11 cellular contexts compared by ENCODE assay signal in genomic region chr12:84842406-84843013, GRCh38.
A peak's percentile ranks its signal among the peaks of the same experiment; 100 is the strongest.
DNase-seq lines count a peak whose midpoint lies in the region; ATAC-seq and TF ChIP-seq lines count a peak whose summit lies in the region.
"Had no signal": no experiment of that assay in that cellular context is flagged by ENCODE, and none has a peak within 500 bp of the region (broad histone marks: within the 10 kb centered on the region; RNA-seq: fewer than 3 reads in every experiment).

No MANE protein-coding gene starts in this region.

- no peak overlapping the region for H3K4me3 Mint-ChIP-seq in T-helper 2 cell treated with Interferon-gamma antibody and Interleukin-4, amounts not matched to agents 5 μg/mL and 100 μg/mL, for 36 hours
- H3K4me3 Mint-ChIP-seq: CD8-positive, alpha-beta memory T cell; central memory CD8-positive, alpha-beta T cell; stimulated activated naive CD8-positive, alpha-beta T cell treated with anti-CD3 and anti-CD28 coated beads, Interleukin-15, Interleukin-2, amounts not matched to agents 100 ng/mL and 50 ng/mL, for 24 hours had no signal

- H3K9me3 ChIP-seq in HCT116 (ENCODE audit: control insufficient read depth in 1 of 2, insufficient read depth in 1 of 2, low read depth in 1 of 2, low read length in 2 of 2), result no peaks in the 10 kb centered on the region
- H3K9me3 ChIP-seq in MM.1S (replicated peaks; ENCODE audit: insufficient read depth, low read length), result no peaks in the 10 kb centered on the region
- no peaks in the 10 kb centered on the region for H3K9me3 ChIP-seq in SK-N-MC (ENCODE audit: low read depth, low read length)
- no peaks in the 10 kb centered on the region for H3K9me3 ChIP-seq in suprapubic skin

- no peaks in the 10 kb centered on the region for H3K9me3 Mint-ChIP-seq in T-helper 2 cell treated with Interferon-gamma antibody and Interleukin-4, amounts not matched to agents 5 μg/mL and 100 μg/mL, for 36 hours
- H3K9me3 Mint-ChIP-seq: CD8-positive, alpha-beta memory T cell; central memory CD8-positive, alpha-beta T cell; stimulated activated naive CD8-positive, alpha-beta T cell treated with anti-CD3 and anti-CD28 coated beads, Interleukin-15, Interleukin-2, amounts not matched to agents 100 ng/mL and 50 ng/mL, for 24 hours had no signal

- DNase-seq in NCI-H2196 (lab: John Stamatoyannopoulos, UW; ENCODE audit: unreplicated experiment) (peak; percentile 12), NCI-H2196 treated with DMSO at 0.1 percent for 48 hours (lab: John Stamatoyannopoulos, UW; ENCODE audit: unreplicated experiment) (no peak), HCT116 (ENCODE audit: low read depth, low spot score) (peak; percentile 28), MM.1S (peak; percentile 53), SK-N-MC (ENCODE audit: low read depth, low spot score) (peak; percentile 48), foreskin fibroblast (peak; percentile 26 to 74), suprapubic skin (ENCODE audit: low spot score in 2 of 2) (no peak)
- no peak for DNase-seq in T-helper 2 cell treated with Interferon-gamma antibody and Interleukin-4, amounts not matched to agents 5 μg/mL and 100 μg/mL, for 36 hours (ENCODE audit: low spot score)

- H3K36me3 Mint-ChIP-seq in T-helper 2 cell treated with Interferon-gamma antibody and Interleukin-4, amounts not matched to agents 5 μg/mL and 100 μg/mL, for 36 hours (ENCODE audit: low read depth), result no peaks in the 10 kb centered on the region
- H3K36me3 Mint-ChIP-seq: CD8-positive, alpha-beta memory T cell had no signal

- H4K20me1 ChIP-seq in HCT116 (ENCODE audit: insufficient read depth) (no peaks in the 10 kb centered on the region), MM.1S (ENCODE audit: insufficient read depth, low read length) (no peaks in the 10 kb centered on the region)

- H3F3A ChIP-seq in MM.1S (ENCODE audit: insufficient read depth, low read length), result no peaks in the 10 kb centered on the region

- H3K4me3 ChIP-seq in HCT116 (replicated peaks in 1 of 2; ENCODE audit: low read depth in 1 of 2, low read length in 2 of 2), result no peak overlapping the region
- H3K4me3 ChIP-seq in MM.1S (ENCODE audit: low read length), result no peak overlapping the region
- H3K4me3 ChIP-seq in SK-N-MC, result no peak overlapping the region
- H3K4me3 ChIP-seq in foreskin fibroblast (ENCODE audit: low read depth in 1 of 2, low read length in 2 of 2), result no peak overlapping the region
- H3K4me3 ChIP-seq in suprapubic skin, result no peak overlapping the region

- BruUV-seq in HCT116 (replicated peaks; lab: Mats Ljungman, UMichigan), result no TSS peak

- no peak overlapping the region for H3K9ac ChIP-seq in HCT116 (ENCODE audit: low read length)
- H3K9ac ChIP-seq in MM.1S (ENCODE audit: low read length), result no peak overlapping the region
- H3K9ac ChIP-seq in SK-N-MC (ENCODE audit: insufficient read length), result no peak overlapping the region

- peak; percentile 75 for TF ChIP-seq RAD21 in HCT116 (IDR thresholded peaks at IDR 0.05; ENCODE audit: low read depth)

- ATAC-seq in HCT116, result no peak

- peaks cover 10% of the 10 kb centered on the region for H3K4me1 Mint-ChIP-seq in T-helper 2 cell treated with Interferon-gamma antibody and Interleukin-4, amounts not matched to agents 5 μg/mL and 100 μg/mL, for 36 hours (ENCODE audit: low read depth)
- H3K4me1 Mint-ChIP-seq: central memory CD8-positive, alpha-beta T cell had no signal

- no peak overlapping the region for H3K27ac Mint-ChIP-seq in T-helper 2 cell treated with Interferon-gamma antibody and Interleukin-4, amounts not matched to agents 5 μg/mL and 100 μg/mL, for 36 hours
- H3K27ac Mint-ChIP-seq: stimulated activated naive CD8-positive, alpha-beta T cell treated with anti-CD3 and anti-CD28 coated beads, Interleukin-15, Interleukin-2, amounts not matched to agents 100 ng/mL and 50 ng/mL, for 24 hours had no signal

- H3K9me2 ChIP-seq in HCT116 (ENCODE audit: insufficient read depth) (no peaks in the 10 kb centered on the region), MM.1S (replicated peaks; ENCODE audit: insufficient read depth, low read length) (no peaks in the 10 kb centered on the region)

- RAD21 ChIA-PET in HCT116 (lab: Charles Lee; ENCODE audit: low non-redundant PET in 1 of 2, low total read pairs in 2 of 2, uncharacterized antibody in 2 of 2, unreplicated experiment in 2 of 2), result interaction anchor here in 1 of 2 experiments (0.6 to 1.1 kb wide), 3 partner anchors 169 to 635 kb away, joined by 3 read pairs; no protein-coding TSS in a partner anchor

- H3K27ac ChIP-seq in HCT116 (ENCODE audit: low read depth, low read length) (no peak overlapping the region), MM.1S (ENCODE audit: low read length) (no peak overlapping the region), SK-N-MC (no peak overlapping the region), suprapubic skin (no peak overlapping the region)

- no peaks in the 10 kb centered on the region for H3K79me2 ChIP-seq in HCT116 (ENCODE audit: insufficient read depth, low read length)
- no peaks in the 10 kb centered on the region for H3K79me2 ChIP-seq in MM.1S (ENCODE audit: low read length)

- no peaks in the 10 kb centered on the region for H3K27me3 ChIP-seq in HCT116 (ENCODE audit: insufficient read depth, low read length)
- no peaks in the 10 kb centered on the region for H3K27me3 ChIP-seq in MM.1S (replicated peaks; ENCODE audit: insufficient read depth, low read length)
- no peaks in the 10 kb centered on the region for H3K27me3 ChIP-seq in suprapubic skin

- CTCF ChIA-PET in HCT116 (lab: Charles Lee), result interaction anchor here (0.5 to 2.8 kb wide), 8 partner anchors 10 to 1015 kb away, joined by 3 to 11 read pairs (median 4); no protein-coding TSS in a partner anchor

- intact Hi-C loops in HCT116 (cut with micrococcal nuclease), result loop anchor here (10.0 kb wide), 2 partner anchors 338 to 1008 kb away; no protein-coding TSS in a partner anchor

- peak overlapping the region; percentile 21 for H2AFZ ChIP-seq in HCT116 (ENCODE audit: low read depth, low read length, poor library complexity, severe bottlenecking)
- H2AFZ ChIP-seq in MM.1S (ENCODE audit: low read length), result no peak overlapping the region

- H3K4me1 ChIP-seq in HCT116 (ENCODE audit: control insufficient read depth in 1 of 2, insufficient read depth in 2 of 2, low read length in 2 of 2) (no peaks in the 10 kb centered on the region), MM.1S (ENCODE audit: low read length) (no peaks in the 10 kb centered on the region), suprapubic skin (no peaks in the 10 kb centered on the region)

- TF ChIP-seq POLR2A in HCT116 (IDR thresholded peaks at IDR 0.05; ENCODE audit: borderline replicate concordance, extremely low read depth, insufficient read depth, insufficient read length), result no peak
- no peak for TF ChIP-seq POLR2A in suprapubic skin (IDR thresholded peaks at IDR 0.05)

- TF ChIP-seq CTCF in HCT116 (IDR thresholded peaks at IDR 0.05 in 2 of 3, conservative IDR thresholded peaks at IDR 0.05 in 1 of 3; ENCODE audit: borderline replicate concordance in 1 of 3, insufficient read depth in 1 of 3, low read depth in 2 of 3, low read length in 2 of 3) (peak; percentile 46 to 78 (median 71); a peak in 5 of 6 replicates), MM.1S (IDR thresholded peaks at IDR 0.05; ENCODE audit: low read length) (peak; percentile 67), foreskin fibroblast (IDR thresholded peaks at IDR 0.05; ENCODE audit: low read depth, low read length) (peak; percentile 68), suprapubic skin (IDR thresholded peaks at IDR 0.05) (peak; percentile 25 to 63)

- H3K4me2 ChIP-seq in HCT116 (ENCODE audit: low read length) (no peak overlapping the region), MM.1S (ENCODE audit: low read depth, low read length) (no peak overlapping the region)

- no peaks in the 10 kb centered on the region for H3K36me3 ChIP-seq in HCT116 (ENCODE audit: control insufficient read depth in 1 of 2, insufficient read depth in 2 of 2, low read length in 2 of 2)
- no peaks in the 10 kb centered on the region for H3K36me3 ChIP-seq in MM.1S (replicated peaks; ENCODE audit: insufficient read depth, low read length)
- no peaks in the 10 kb centered on the region for H3K36me3 ChIP-seq in SK-N-MC (ENCODE audit: insufficient read depth, low read length)
- H3K36me3 ChIP-seq in suprapubic skin, result no peaks in the 10 kb centered on the region

- WGBS in suprapubic skin, result 96% methylated on average over 2 of the region's 2 CpGs

- no peaks in the 10 kb centered on the region for H3K27me3 Mint-ChIP-seq in T-helper 2 cell treated with Interferon-gamma antibody and Interleukin-4, amounts not matched to agents 5 μg/mL and 100 μg/mL, for 36 hours (ENCODE audit: low read depth)
- H3K27me3 Mint-ChIP-seq: CD8-positive, alpha-beta memory T cell; central memory CD8-positive, alpha-beta T cell; stimulated activated naive CD8-positive, alpha-beta T cell treated with anti-CD3 and anti-CD28 coated beads, Interleukin-15, Interleukin-2, amounts not matched to agents 100 ng/mL and 50 ng/mL, for 24 hours had no signal

- TF ChIP-seq EP300 in suprapubic skin (IDR thresholded peaks at IDR 0.05), result no peak

- POLR2A ChIA-PET in HCT116 (lab: Charles Lee), result no interaction called here

TF ChIP-seq in HCT116, 20 proteins besides CTCF, POLR2A, EP300 and RAD21 (continues in another document):
- TF ChIP-seq YY1 (IDR thresholded peaks at IDR 0.05; ENCODE audit: extremely low read depth, insufficient replicate concordance, low read depth, low read length), result no peak
- TF ChIP-seq ELF1 (IDR thresholded peaks at IDR 0.05; ENCODE audit: borderline replicate concordance, low read depth), result no peak
- TF ChIP-seq ZFX (IDR thresholded peaks at IDR 0.05), result no peak

Comparison
In these comparisons a context has a peak if more than half of its experiments do, and no peak if none do; other contexts are left out.
1. DNase-seq: peak in NCI-H2196 (single experiment), HCT116 (single experiment), MM.1S (single experiment), SK-N-MC (single experiment) and foreskin fibroblast (2 of 2); none in NCI-H2196 treated with DMSO at 0.1 percent for 48 hours (single experiment), suprapubic skin (0 of 2) and T-helper 2 cell treated with Interferon-gamma antibody and Interleukin-4, amounts not matched to agents 5 μg/mL and 100 μg/mL, for 36 hours (single experiment).
2. Peak in every context shown above with its lines, with median percentiles within 50 percentile points of each other: CTCF ChIP-seq.